Comparison of ENCODE assay signal across 19 cellular contexts in genomic region chr13:113083022-113083373, GRCh38. TPM values are rescaled to one million over a fixed set of nuclear protein-coding genes. Genes with fewer than 3 reads are reported as not detected.
"Had no signal": no experiment of that assay in that cellular context is flagged by ENCODE, and none has a peak within 500 bp of the region (broad histone marks: within the 10 kb centered on the region; RNA-seq: fewer than 3 reads in every experiment).

No MANE protein-coding gene starts in this region.

- H3K4me1 ChIP-seq: adrenal gland had no signal

- DNase-seq: activated CD8-positive, alpha-beta memory T cell treated with anti-CD3 and anti-CD28 coated beads for 24 hours; activated CD8-positive, alpha-beta memory T cell treated with anti-CD3 and anti-CD28 coated beads, Interleukin-2, amount 50 U/mL, for 4 hours; activated naive CD4-positive, alpha-beta T cell; activated T-cell treated with anti-CD3 and anti-CD28 coated beads, Interleukin-2, amount 50 U/mL, for 24 hours; cerebellar nuclear complex; effector memory CD4-positive, alpha-beta T cell; mammary epithelial cell; natural killer cell; retina; stimulated activated CD4-positive, alpha-beta T cell treated with anti-CD3 and anti-CD28 coated beads, Interleukin-4, amount 100 ng/mL, for 1 hour; stimulated activated naive CD4-positive, alpha-beta T cell; T-helper 9 cell had no signal

- H3K27ac ChIP-seq: adrenal gland had no signal

- H3K27me3 ChIP-seq: adrenal gland had no signal

- ATAC-seq: activated T-helper 17 cell treated with anti-CD3 and anti-CD28 coated beads, Interleukin-2, amount 50 U/mL, for 72 hours; natural killer cell; WTC11 had no signal

RNA-seq across cellular contexts. Expression of gene F7, which starts 22.6 kb away (rescaled TPM):
- total RNA-seq: astrocyte; mammary epithelial cell; T-helper 1 cell treated with Interleukin-12 subunit alpha and Interleukin-12 subunit beta and Interleukin-4 antibody, amounts not matched to agents 30 ng/mL and 1 ng/mL, for 36 hours; ureter had no signal
- polyA plus RNA-seq: mammary epithelial cell had no signal

RNA-seq across cellular contexts. Expression of gene F10, which starts 39.6 kb away (rescaled TPM):
- total RNA-seq: mammary epithelial cell; natural killer cell; osteoblast; T-helper 1 cell treated with Interleukin-12 subunit alpha and Interleukin-12 subunit beta and Interleukin-4 antibody, amounts not matched to agents 30 ng/mL and 1 ng/mL, for 36 hours had no signal
- polyA plus RNA-seq: mammary epithelial cell had no signal
